13 cellular contexts compared by ENCODE assay signal in the genomic region with DNA sequence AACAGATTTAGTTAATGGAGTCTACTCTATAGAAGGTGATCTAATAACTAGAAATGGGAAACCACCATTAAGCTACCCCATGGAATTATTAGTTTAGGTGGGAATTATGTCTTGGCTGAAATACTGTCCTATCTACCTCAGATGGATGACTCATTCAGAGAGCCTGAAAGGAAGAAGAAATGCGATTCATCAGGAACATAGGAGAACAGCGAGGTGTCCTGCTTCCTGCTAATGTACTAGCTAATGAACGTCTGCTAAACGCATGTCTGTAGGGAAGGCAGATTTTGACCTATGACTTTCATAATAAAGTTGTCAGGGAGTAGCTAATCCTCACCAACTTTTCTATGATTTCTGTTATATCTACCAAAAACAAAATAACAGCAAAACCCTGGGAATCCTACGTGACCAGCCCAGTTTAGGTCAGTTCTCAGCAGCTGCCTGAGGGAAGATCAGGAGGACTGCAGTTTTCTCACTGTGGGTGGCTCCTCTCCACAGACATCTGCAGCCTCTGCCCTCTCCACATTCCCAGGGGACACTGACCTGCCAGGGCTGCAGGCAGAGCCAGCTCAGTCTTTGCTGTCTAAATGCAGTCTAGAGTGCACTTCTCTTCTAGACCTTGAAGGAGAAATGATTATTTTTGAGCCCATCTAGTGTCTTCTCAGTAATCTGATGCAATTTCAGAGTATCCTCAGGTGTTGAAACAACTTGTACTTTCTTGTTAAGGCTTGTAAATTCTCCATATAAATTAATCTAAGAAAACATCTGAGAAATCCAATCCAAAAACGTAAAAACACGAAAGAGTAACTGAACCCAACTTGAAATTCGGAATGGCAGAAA. TPM values are rescaled to one million over a fixed set of nuclear protein-coding genes. Genes with fewer than 3 reads are reported as not detected.
DNase-seq lines count a peak whose midpoint lies in the region; ATAC-seq and TF ChIP-seq lines count a peak whose summit lies in the region.
"Had no signal": no experiment of that assay in that cellular context is flagged by ENCODE, and none has a peak within 500 bp of the region (broad histone marks: within the 10 kb centered on the region; RNA-seq: fewer than 3 reads in every experiment).

No MANE protein-coding gene starts in this region.

- peak overlapping the region; percentile 72 for H3K27ac ChIP-seq in RWPE1

- CTCF ChIA-PET in RWPE1 (lab: Yijun Ruan, JAX), result interaction anchor here (0.6 to 1.4 kb wide), 2 partner anchors 21 to 196 kb away, joined by 3 read pairs; no protein-coding TSS in a partner anchor

- peak; percentile 1 for DNase-seq in HT-29 (ENCODE audit: low spot score)
- peak; percentile 18 for DNase-seq in RWPE1 (ENCODE audit: low spot score)
- DNase-seq in fibroblast of villous mesenchyme (ENCODE audit: low read depth), result peak; percentile 46
- DNase-seq in pons (ENCODE audit: low spot score), result peak; percentile 6
- no peak for DNase-seq in NCI-H510A (lab: John Stamatoyannopoulos, UW)
- DNase-seq in NCI-H526 (lab: John Stamatoyannopoulos, UW), result no peak
- DNase-seq in stimulated activated CD4-positive, alpha-beta T cell treated with anti-CD3 and anti-CD28 coated beads, Interleukin-15, amount 100 ng/mL, for 24 hours, result no peak
- DNase-seq: activated naive CD8-positive, alpha-beta T cell treated with anti-CD3 and anti-CD28 coated beads, Interleukin-2, amount 50 U/mL, for 24 hours; effector memory CD4-positive, alpha-beta T cell; H9; NCI-H748 treated with DMSO at 0.1 percent for 48 hours; T1000 had no signal

- ATAC-seq in HG02759 (IDR thresholded peaks at IDR 0.05; ENCODE audit: unreplicated experiment), result no peak
- ATAC-seq: activated naive CD8-positive, alpha-beta T cell treated with anti-CD3 and anti-CD28 coated beads, Interleukin-2, amount 50 U/mL, for 24 hours had no signal

- H3K4me3 ChIP-seq in fibroblast of villous mesenchyme (ENCODE audit: low read depth, low read length), result no peak overlapping the region

- TF ChIP-seq CTCF in RWPE1 (conservative IDR thresholded peaks at IDR 0.05; ENCODE audit: low read depth) (no peak), fibroblast of villous mesenchyme (IDR thresholded peaks at IDR 0.05; ENCODE audit: insufficient read depth, low read depth, low read length) (no peak)

- POLR2A ChIA-PET in RWPE1 (lab: Yijun Ruan, JAX; ENCODE audit: low non-redundant PET), result no interaction called here

RNA-seq across cellular contexts. Expression of a gene that starts 18.1 kb away (rescaled TPM):
- 61.6 and 69.3 TPM in 2 replicates for total RNA-seq in HT-29 (2014; rRNA removed; shearing (Covaris generic))
- total RNA-seq in fibroblast of villous mesenchyme, result 20.9 and 37.1 TPM in 2 replicates

RNA-seq across cellular contexts. Expression of a gene that starts 22.3 kb away (rescaled TPM):
- total RNA-seq in HT-29 (2014; rRNA removed; shearing (Covaris generic)), result 35.0 and 41.3 TPM in 2 replicates
- 15.1 and 22.0 TPM in 2 replicates for total RNA-seq in fibroblast of villous mesenchyme

RNA-seq across cellular contexts. Expression of a gene that starts 52.3 kb away (rescaled TPM):
- 0.05 TPM in 1 of 2 replicates, not detected in the other for total RNA-seq in HT-29 (2014; rRNA removed; shearing (Covaris generic))
- under 0.01 TPM in 1 of 2 replicates, not detected in the other for total RNA-seq in fibroblast of villous mesenchyme
- total RNA-seq: H9 had no signal

Comparison
In these comparisons a context has a peak if more than half of its experiments do, and no peak if none do; other contexts are left out.
1. DNase-seq: peak in HT-29 (single experiment), RWPE1 (single experiment), fibroblast of villous mesenchyme (single experiment) and pons (single experiment); none in NCI-H510A (single experiment), NCI-H526 (0 of 2) and stimulated activated CD4-positive, alpha-beta T cell treated with anti-CD3 and anti-CD28 coated beads, Interleukin-15, amount 100 ng/mL, for 24 hours (single experiment).